In the genomic region with DNA sequence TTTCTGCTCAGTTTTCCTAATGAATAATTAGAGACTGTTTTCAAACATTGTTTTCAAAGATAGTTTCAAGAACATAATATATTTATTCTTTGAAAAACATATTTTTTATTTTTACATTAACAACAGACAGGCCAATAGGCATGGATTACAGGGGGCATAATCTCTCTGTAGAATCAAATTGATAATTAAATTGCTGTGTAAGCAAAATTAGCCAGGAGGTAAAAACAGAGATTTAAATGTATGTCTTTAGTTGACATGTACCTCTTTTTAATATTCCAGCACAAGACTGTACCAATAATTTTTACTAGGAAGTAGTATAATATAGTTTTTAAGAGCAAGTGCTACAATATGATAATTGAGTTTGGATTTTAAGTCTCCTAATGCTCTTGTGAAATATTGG, we compare ENCODE assay signal across 2 cellular contexts.
TF ChIP-seq lines count a peak whose summit lies in the region.

No MANE protein-coding gene starts in this region.

TF ChIP-seq in IMR-90, 13 proteins besides CTCF, POLR2A, EP300 and RAD21 (continued from another document):
- TF ChIP-seq MAFK (IDR thresholded peaks at IDR 0.05; ENCODE audit: low read depth, low read length), result peak; percentile 97
- TF ChIP-seq, protein P1, sequence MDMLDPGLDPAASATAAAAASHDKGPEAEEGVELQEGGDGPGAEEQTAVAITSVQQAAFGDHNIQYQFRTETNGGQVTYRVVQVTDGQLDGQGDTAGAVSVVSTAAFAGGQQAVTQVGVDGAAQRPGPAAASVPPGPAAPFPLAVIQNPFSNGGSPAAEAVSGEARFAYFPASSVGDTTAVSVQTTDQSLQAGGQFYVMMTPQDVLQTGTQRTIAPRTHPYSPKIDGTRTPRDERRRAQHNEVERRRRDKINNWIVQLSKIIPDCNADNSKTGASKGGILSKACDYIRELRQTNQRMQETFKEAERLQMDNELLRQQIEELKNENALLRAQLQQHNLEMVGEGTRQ (IDR thresholded peaks at IDR 0.05; ENCODE audit: low read depth, low read length), result no peak

TF ChIP-seq in H1, 55 proteins besides CTCF, POLR2A, EP300 and RAD21 (continued from another document):
- TF ChIP-seq MAFK (IDR thresholded peaks at IDR 0.05; ENCODE audit: low read depth, low read length), result peak; percentile 89
- TF ChIP-seq YY1 (IDR thresholded peaks at IDR 0.05; ENCODE audit: low read depth, low read length), result no peak
TF ChIP-seq in H1: peak in this region for 1.
